23 cellular contexts compared by ENCODE assay signal in the genomic region with DNA sequence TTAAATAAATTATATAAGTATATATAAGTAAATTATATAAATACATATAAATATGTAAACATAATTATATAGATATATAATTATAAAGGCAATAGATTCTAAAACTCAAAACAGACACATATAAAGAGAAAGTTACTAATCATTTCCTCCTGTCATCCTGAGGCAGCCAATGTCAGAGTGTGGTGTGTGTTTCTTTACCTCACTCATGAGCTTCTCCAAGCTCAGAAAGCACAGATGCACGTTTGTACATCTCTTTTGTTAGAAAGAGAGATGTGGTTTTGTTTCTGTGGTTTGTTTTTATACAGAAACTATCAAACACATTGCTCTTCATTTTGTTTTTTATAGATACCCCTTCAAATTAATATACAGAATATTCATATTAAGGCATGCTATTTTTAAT.
"Had no signal": no experiment of that assay in that cellular context is flagged by ENCODE, and none has a peak within 500 bp of the region (broad histone marks: within the 10 kb centered on the region; RNA-seq: fewer than 3 reads in every experiment).

No MANE protein-coding gene starts in this region.

- H3K36me3 ChIP-seq: cardiac muscle cell, left ventricle myocardium inferior, neural progenitor cell, sigmoid colon, thoracic aorta, upper lobe of left lung had no signal

- ATAC-seq: body of pancreas; naive thymus-derived CD8-positive, alpha-beta T cell had no signal

- H3K27ac ChIP-seq: body of pancreas, cardiac muscle cell, left ventricle myocardium inferior, neural progenitor cell, sigmoid colon, thoracic aorta, upper lobe of left lung had no signal

- H3K9me3 ChIP-seq: body of pancreas, left ventricle myocardium inferior, sigmoid colon, thoracic aorta, upper lobe of left lung had no signal

- H3K4me1 Mint-ChIP-seq: activated naive CD4-positive, alpha-beta T cell treated with anti-CD3 and anti-CD28 coated beads, Interleukin-2, amount 10 ng/mL, durations not matched to agents 7 days and 5 days had no signal

- H3K9me3 Mint-ChIP-seq: activated naive CD4-positive, alpha-beta T cell treated with anti-CD3 and anti-CD28 coated beads, Interleukin-2, amount 10 ng/mL, durations not matched to agents 7 days and 5 days; naive thymus-derived CD8-positive, alpha-beta T cell; T-helper 1 cell treated with Interleukin-12 subunit alpha and Interleukin-12 subunit beta and Interleukin-4 antibody, amounts not matched to agents 30 μg/mL and 1 μg/mL, for 36 hours had no signal

- H3K4me3 Mint-ChIP-seq: activated naive CD4-positive, alpha-beta T cell treated with anti-CD3 and anti-CD28 coated beads, Interleukin-2, amount 10 ng/mL, durations not matched to agents 7 days and 5 days; mesothelial cell of epicardium; naive thymus-derived CD8-positive, alpha-beta T cell; neural progenitor cell; T-helper 1 cell treated with Interleukin-12 subunit alpha and Interleukin-12 subunit beta and Interleukin-4 antibody, amounts not matched to agents 30 μg/mL and 1 μg/mL, for 36 hours had no signal

- H3K4me2 ChIP-seq: neural progenitor cell had no signal

- H3K27me3 Mint-ChIP-seq: activated naive CD4-positive, alpha-beta T cell treated with anti-CD3 and anti-CD28 coated beads, Interleukin-2, amount 10 ng/mL, durations not matched to agents 7 days and 5 days; progenitor cell of endocrine pancreas had no signal

- H3K4me3 ChIP-seq: body of pancreas, cardiac muscle cell, left ventricle myocardium inferior, neural progenitor cell, sigmoid colon, thoracic aorta, upper lobe of left lung had no signal

- H3K4me1 ChIP-seq: body of pancreas, neural progenitor cell, sigmoid colon, upper lobe of left lung had no signal

- H3K27ac Mint-ChIP-seq: activated naive CD4-positive, alpha-beta T cell treated with anti-CD3 and anti-CD28 coated beads, Interleukin-2, amount 10 ng/mL, durations not matched to agents 7 days and 5 days; naive thymus-derived CD8-positive, alpha-beta T cell; neural progenitor cell; progenitor cell of endocrine pancreas; T-helper 1 cell treated with Interleukin-12 subunit alpha and Interleukin-12 subunit beta and Interleukin-4 antibody, amounts not matched to agents 30 μg/mL and 1 μg/mL, for 36 hours had no signal

- DNase-seq: activated CD4-positive, alpha-beta T cell treated with anti-CD3 and anti-CD28 coated beads for 4 hours; activated CD4-positive, alpha-beta T cell treated with anti-CD3 and anti-CD28 coated beads, Interleukin-2, amount 50 U/mL, for 48 hours; activated CD4-positive, CD25-positive, alpha-beta regulatory T cell; activated naive CD4-positive, alpha-beta T cell treated with anti-CD3 and anti-CD28 coated beads, Interleukin-2, amount 10 ng/mL, durations not matched to agents 7 days and 5 days; activated T-cell treated with anti-CD3 and anti-CD28 coated beads, Interleukin-2, amount 50 U/mL, for 48 hours; anterior cingulate cortex; body of pancreas; dermis blood vessel endothelial cell; effector CD8-positive, alpha-beta T cell; kidney glomerular epithelial cell; left ventricle myocardium inferior; naive thymus-derived CD8-positive, alpha-beta T cell; retina; sigmoid colon; stimulated activated CD4-positive, alpha-beta T cell treated with anti-CD3 and anti-CD28 coated beads, Interleukin-4, amount 100 ng/mL, for 1 hour; stimulated activated naive CD4-positive, alpha-beta T cell; upper lobe of left lung had no signal

- H3K36me3 Mint-ChIP-seq: activated naive CD4-positive, alpha-beta T cell treated with anti-CD3 and anti-CD28 coated beads, Interleukin-2, amount 10 ng/mL, durations not matched to agents 7 days and 5 days; naive thymus-derived CD8-positive, alpha-beta T cell had no signal

- H3K27me3 ChIP-seq: body of pancreas, cardiac muscle cell, neural progenitor cell, sigmoid colon, upper lobe of left lung had no signal

- H3K9ac ChIP-seq: neural progenitor cell had no signal

- H2AFZ ChIP-seq: neural progenitor cell had no signal
